In genomic region chr4:185213341-185213740, GRCh38 we compare ENCODE assay signal across 24 cellular contexts. TPM values are rescaled to one million over a fixed set of nuclear protein-coding genes. Genes with fewer than 3 reads are reported as not detected.
DNase-seq lines count a peak whose midpoint lies in the region; ATAC-seq, FAIRE-seq and TF ChIP-seq lines count a peak whose summit lies in the region.
"Had no signal": no experiment of that assay in that cellular context is flagged by ENCODE, and none has a peak within 500 bp of the region (broad histone marks: within the 10 kb centered on the region; RNA-seq: fewer than 3 reads in every experiment).

No MANE protein-coding gene starts in this region.

- H4K20me1 ChIP-seq in GM12878 (ENCODE audit: control insufficient read depth, insufficient read depth), result 0 out of 2 replicates have a peak, but pooled peaks cover 2% of the 10 kb centered on the region

- peaks cover 15% of the 10 kb centered on the region for H3K9me3 Mint-ChIP-seq in glutamatergic neuron (ENCODE audit: unreplicated experiment)
- H3K9me3 Mint-ChIP-seq: activated naive CD4-positive, alpha-beta T cell treated with anti-CD3 and anti-CD28 coated beads for 36 hours; CD4-positive, CD25-positive, alpha-beta regulatory T cell had no signal

- H2AFZ ChIP-seq in GM12878 (ENCODE audit: control insufficient read depth, low read depth, low read length) (no peak overlapping the region), trophoblast cell (ENCODE audit: insufficient read depth, low read length, poor library complexity) (no peak overlapping the region)

- POLR2A ChIA-PET in GM12878 (lab: Charles Lee), result interaction anchor here (0.7 to 2.4 kb wide), 11 partner anchors 13 to 212 kb away, joined by 3 to 17 read pairs (median 3); partner anchors contain the start of genes ANKRD37, LRP2BP and UFSP2

- H3K36me3 ChIP-seq in GM12878 (ENCODE audit: control insufficient read depth in 2 of 2, insufficient read depth in 2 of 2, low read length in 1 of 2), result peaks cover 0 to 13% of the 10 kb centered on the region in 2 experiments; a peak in 1 of 4 replicates
- no peaks in the 10 kb centered on the region for H3K36me3 ChIP-seq in trophoblast cell (ENCODE audit: control insufficient read depth in 1 of 2, insufficient read depth in 2 of 2, low read length in 2 of 2)
- H3K36me3 ChIP-seq: gastrocnemius medialis, sigmoid colon, tibial nerve had no signal

- no peak for TF ChIP-seq RAD21 in GM12878 (IDR thresholded peaks at IDR 0.05; ENCODE audit: insufficient read depth, low read depth, low read length)

- CTCF ChIA-PET in GM12878 (lab: Yijun Ruan, JAX), result interaction anchor here (1.1 to 2.4 kb wide), 6 partner anchors 9 to 183 kb away, joined by 5 to 14 read pairs (median 6); partner anchors contain the start of genes ANKRD37 and LRP2BP

- FAIRE-seq in GM12878 (lab: Jason Lieb, UNC), result no peak
- FAIRE-seq: endometrium, islet of Langerhans had no signal

- H3K4me1 Mint-ChIP-seq in glutamatergic neuron (ENCODE audit: low read depth, unreplicated experiment), result peaks cover 20% of the 10 kb centered on the region

- H2BK120ac ChIP-seq in trophoblast cell (ENCODE audit: insufficient read depth, low read length, poor library complexity), result no peak overlapping the region

- H2AK5ac ChIP-seq in trophoblast cell (ENCODE audit: low read length), result peak overlapping the region; percentile 48

- H4K91ac ChIP-seq in trophoblast cell (ENCODE audit: low read depth, low read length), result no peak overlapping the region

- no peak overlapping the region for H4K12ac ChIP-seq in trophoblast cell (ENCODE audit: low read depth, low read length)

- H3K14ac ChIP-seq in trophoblast cell (ENCODE audit: low read length), result no peak overlapping the region

- H3K4me2 ChIP-seq in GM12878 (ENCODE audit: control insufficient read depth, insufficient read depth), result peak overlapping the region; percentile 94
- H3K4me2 ChIP-seq in trophoblast cell (ENCODE audit: low read length), result no peak overlapping the region

- H3K4me1 ChIP-seq in GM12878 (ENCODE audit: control insufficient read depth, insufficient read depth, low read length) (peaks cover 15% of the 10 kb centered on the region; the same call in 1 of the 2 replicates), trophoblast cell (ENCODE audit: control insufficient read depth in 1 of 2, insufficient read depth in 2 of 2, low read length in 2 of 2) (peaks cover 3% of the 10 kb centered on the region in 2 experiments)

- no peak overlapping the region for H4K8ac ChIP-seq in trophoblast cell (ENCODE audit: low read depth, low read length)

- peak overlapping the region; percentile 89 for H3K4ac ChIP-seq in trophoblast cell (ENCODE audit: low read depth, low read length)

- H3K36me3 Mint-ChIP-seq in glutamatergic neuron (ENCODE audit: unreplicated experiment), result no peaks in the 10 kb centered on the region
- H3K36me3 Mint-ChIP-seq: CD4-positive, CD25-positive, alpha-beta regulatory T cell had no signal

- H3K27ac ChIP-seq in GM12878 (ENCODE audit: control insufficient read depth, insufficient read depth) (peak overlapping the region; percentile 84), trophoblast cell (ENCODE audit: low read depth, low read length) (no peak overlapping the region)
- H3K27ac ChIP-seq: gastrocnemius medialis, sigmoid colon, tibial nerve had no signal

- H2BK12ac ChIP-seq in trophoblast cell (ENCODE audit: low read length), result no peak overlapping the region

- H3K9me3 ChIP-seq in GM12878 (replicated peaks; ENCODE audit: control insufficient read depth, insufficient read depth, low read length) (no peaks in the 10 kb centered on the region), trophoblast cell (ENCODE audit: insufficient read depth, low read depth, low read length) (no peaks in the 10 kb centered on the region)
- H3K9me3 ChIP-seq: gastrocnemius medialis, sigmoid colon, tibial nerve had no signal

- no peak overlapping the region for H2BK5ac ChIP-seq in trophoblast cell (ENCODE audit: low read depth, low read length, poor library complexity)

- DNase-seq in GM12864 (ENCODE audit: low read depth) (no peak), GM12878 (ENCODE audit: low read depth, low spot score) (no peak), trophoblast cell (no peak), glutamatergic neuron (no peak), NCI-H1436 treated with DMSO at 0.1 percent for 48 hours (lab: John Stamatoyannopoulos, UW) (no peak), left colon (no peak)
- DNase-seq: activated CD4-positive, alpha-beta T cell treated with anti-CD3 and anti-CD28 coated beads, Interleukin-2, amount 50 U/mL, for 1 hour; activated naive CD4-positive, alpha-beta T cell treated with anti-CD3 and anti-CD28 coated beads for 36 hours; amniotic stem cell; CD4-positive, CD25-positive, alpha-beta regulatory T cell; gastrocnemius medialis; GOT3; NCI-H1694 treated with DMSO at 0.1 percent for 48 hours; NCI-H524 treated with DMSO at 0.1 percent for 48 hours; RPMI8226; sigmoid colon; stimulated activated CD4-positive, alpha-beta T cell treated with anti-CD3 and anti-CD28 coated beads, Interleukin-15, amount 100 ng/mL, for 24 hours; T-helper 2 cell had no signal

- peak; percentile 38; the same call in 1 of the 2 replicates for TF ChIP-seq POLR2A in GM12878 (IDR thresholded peaks at IDR 0.05; ENCODE audit: low read depth, low read length)

- H3K23ac ChIP-seq in trophoblast cell (ENCODE audit: low read length), result no peak overlapping the region

- peak overlapping the region; percentile 91 for H3K4me3 ChIP-seq in GM12864 (ENCODE audit: low read depth, low read length)
- peak overlapping the region; percentile 100 for H3K4me3 ChIP-seq in GM12878
- no peak overlapping the region for H3K4me3 ChIP-seq in trophoblast cell (ENCODE audit: low read depth, low read length)
- H3K4me3 ChIP-seq: gastrocnemius medialis, sigmoid colon, tibial nerve had no signal

- no peaks in the 10 kb centered on the region for H3K27me3 ChIP-seq in GM12878 (replicated peaks in 1 of 2; ENCODE audit: control insufficient read depth in 2 of 2, insufficient read depth in 2 of 2, low read length in 1 of 2)
- no peaks in the 10 kb centered on the region for H3K27me3 ChIP-seq in trophoblast cell (ENCODE audit: insufficient read depth, low read length)
- H3K27me3 ChIP-seq: gastrocnemius medialis, sigmoid colon, tibial nerve had no signal

- ATAC-seq in GM19395 (IDR thresholded peaks at IDR 0.05; ENCODE audit: unreplicated experiment) (peak; percentile 1), GM12878 (peak; percentile 1), HG02938 (IDR thresholded peaks at IDR 0.05; ENCODE audit: unreplicated experiment) (no peak), left colon (no peak)
- ATAC-seq: gastrocnemius medialis had no signal

- SMC1A ChIA-PET in GM12878 (lab: Charles Lee; ENCODE audit: uncharacterized antibody, unreplicated experiment), result interaction anchor here (0.6 to 7.2 kb wide), 18 partner anchors 9 to 419 kb away, joined by 3 to 119 read pairs (median 4); partner anchors contain the start of genes ANKRD37, CFAP97 and LRP2BP

- H3K4me3 Mint-ChIP-seq in glutamatergic neuron (ENCODE audit: unreplicated experiment), result no peak overlapping the region
- H3K4me3 Mint-ChIP-seq: activated naive CD4-positive, alpha-beta T cell treated with anti-CD3 and anti-CD28 coated beads for 36 hours had no signal

- TF ChIP-seq CTCF in GM12864 (IDR thresholded peaks at IDR 0.05; ENCODE audit: low read depth, low read length, missing control alignments), result no peak
- no peak for TF ChIP-seq CTCF in GM12878 (IDR thresholded peaks at IDR 0.05 in 2 of 3, conservative IDR thresholded peaks at IDR 0.05 in 1 of 3; ENCODE audit: control insufficient read depth in 2 of 3, extremely low read depth in 1 of 3, insufficient read depth in 1 of 3, low read depth in 3 of 3, low read length in 3 of 3)
- no peak for TF ChIP-seq CTCF in glutamatergic neuron (IDR thresholded peaks at IDR 0.05; ENCODE audit: partially characterized antibody, unreplicated experiment)

- BruUV-seq in GM12878 (replicated peaks; lab: Mats Ljungman, UMichigan), result TSS peak; percentile 88

- H3K27me3 Mint-ChIP-seq in glutamatergic neuron (ENCODE audit: unreplicated experiment), result peaks cover 5% of the 10 kb centered on the region
- H3K27me3 Mint-ChIP-seq: progenitor cell of endocrine pancreas had no signal

- WGBS in GM12878 (ENCODE audit: insufficient coverage, insufficient replicate concordance, low lambda C conversion rate, missing lambda C conversion rate), result 47% methylated on average over 4 of the region's 4 CpGs
- WGBS in trophoblast cell (ENCODE audit: extremely low coverage, insufficient coverage, insufficient read length), result no CpG with 5 or more reads among the region's 4 CpGs

- in situ Hi-C loops in GM12878 (cut with MboI), result no loop called here

- H3K79me1 ChIP-seq in trophoblast cell (ENCODE audit: low read length), result peaks cover 6% of the 10 kb centered on the region

- intact Hi-C loops in GM12878 (cut with micrococcal nuclease; ENCODE audit: unreplicated experiment), result loop anchor here (2.0 to 5.0 kb wide), 2 partner anchors 91 to 184 kb away; partner anchors contain the start of genes ANKRD37 and LRP2BP
- intact Hi-C loops in left colon (cut with DNase I, micrococcal nuclease), result no loop called here

- H3K27ac Mint-ChIP-seq in glutamatergic neuron (ENCODE audit: unreplicated experiment), result no peak overlapping the region
- H3K27ac Mint-ChIP-seq: activated naive CD4-positive, alpha-beta T cell treated with anti-CD3 and anti-CD28 coated beads for 36 hours; progenitor cell of endocrine pancreas had no signal

- RAD21 ChIA-PET in GM12878 (lab: Charles Lee; ENCODE audit: unreplicated experiment), result interaction anchor here (0.6 to 2.4 kb wide), 16 partner anchors 9 to 309 kb away, joined by 3 to 28 read pairs (median 4); partner anchors contain the start of genes ANKRD37, CFAP97 and LRP2BP

- no peak for TF ChIP-seq EP300 in GM12878 (IDR thresholded peaks at IDR 0.05; ENCODE audit: borderline replicate concordance in 1 of 2, control insufficient read depth in 1 of 2, low read depth in 2 of 2, low read length in 2 of 2)

- no peak overlapping the region for H3K18ac ChIP-seq in trophoblast cell (ENCODE audit: low read length)

- H3K79me2 ChIP-seq in GM12878 (ENCODE audit: control insufficient read depth, insufficient read depth, low read length), result peaks cover 94% of the 10 kb centered on the region
- H3K79me2 ChIP-seq in trophoblast cell (ENCODE audit: control insufficient read depth, insufficient read depth, low read length, poor library complexity), result peaks cover 10% of the 10 kb centered on the region

- peak overlapping the region; percentile 69 for H3K9ac ChIP-seq in GM12878 (ENCODE audit: control insufficient read depth, insufficient read depth, low read length)
- H3K9ac ChIP-seq in trophoblast cell (ENCODE audit: low read length), result no peak overlapping the region

RNA-seq across cellular contexts. Expression of gene SNX25, which starts 3.9 kb away (rescaled TPM):
- 343 and 366 TPM in 2 replicates for total RNA-seq in GM12878 (2013; cell fraction: nucleolus; rRNA removed)
- total RNA-seq in GM12878 (2014; rRNA removed) (82.0 and 107 TPM in 2 replicates), GM12878 (2014; rRNA removed; fragmentation: Illumina TruSeq; extraction: Trizol) (115 and 117 TPM in 2 replicates), GM12878 (2021) (106 and 108 TPM in 2 replicates), glutamatergic neuron (ENCODE audit: unreplicated experiment) (27.5 TPM), left colon (10 to 100 TPM; 10.6 to 24.2 TPM)
- 44.9 TPM for polyA plus RNA-seq in GM12878 (2011; ENCODE audit: low read depth)
- polyA plus RNA-seq in GM12878 (2011; rRNA removed) (66.6 and 90.3 TPM in 2 replicates), GM12878 (2014; fragmentation: Illumina TruSeq; extraction: Trizol) (93.0 and 116 TPM in 2 replicates), GM12878 (2014; fragmentation: Nextera tagmentation; extraction: Ambion mirVana) (10 to 100 TPM; 19.6 to 27.8 TPM), GM12878 (2014; rRNA removed) (49.6 and 59.1 TPM in 2 replicates), GM12878 (2016; fragmentation: Nextera tagmentation; extraction: Ambion mirVana) (10 to 100 TPM; 11.2 to 47.1 TPM)
- polyA plus RNA-seq in GM12878 (2011; cell fraction: cytosol; rRNA removed), result 18.1 and 37.0 TPM in 2 replicates
- polyA plus RNA-seq in GM12878 (2011; cell fraction: nucleus; rRNA removed), result 40.4 and 44.0 TPM in 2 replicates
- polyA plus RNA-seq in GM12878 (2012), result 51.4 and 77.3 TPM in 2 replicates
- polyA minus RNA-seq in GM12878 (2011; rRNA and poly(A)+ RNA removed), result 160 and 175 TPM in 2 replicates
- polyA minus RNA-seq in GM12878 (2011; cell fraction: cytosol; rRNA and poly(A)+ RNA removed), result 28.2 and 46.0 TPM in 2 replicates
- polyA minus RNA-seq in GM12878 (2011; cell fraction: nucleus; rRNA and poly(A)+ RNA removed), result 51.0 and 58.2 TPM in 2 replicates
- polyA plus RNA-seq in trophoblast cell (2013), result 11.4 TPM in 2 replicates

RNA-seq across cellular contexts. Expression of gene CFAP97, which starts 9.5 kb away (rescaled TPM):
- total RNA-seq in GM12878 (2013; cell fraction: nucleolus; rRNA removed), result 52.2 and 55.3 TPM in 2 replicates
- 27.2 and 34.2 TPM in 2 replicates for total RNA-seq in GM12878 (2014; rRNA removed)
- 62.7 TPM in 2 replicates for total RNA-seq in GM12878 (2014; rRNA removed; fragmentation: Illumina TruSeq; extraction: Trizol)
- total RNA-seq in GM12878 (2021), result 49.1 and 50.4 TPM in 2 replicates
- polyA plus RNA-seq in GM12878 (2011; ENCODE audit: low read depth), result 8.9 TPM
- polyA plus RNA-seq in GM12878 (2011; rRNA removed), result 29.9 and 43.1 TPM in 2 replicates
- 9.4 and 13.9 TPM in 2 replicates for polyA plus RNA-seq in GM12878 (2011; cell fraction: cytosol; rRNA removed)
- polyA plus RNA-seq in GM12878 (2011; cell fraction: nucleus; rRNA removed), result 9.1 and 9.2 TPM in 2 replicates
- polyA plus RNA-seq in GM12878 (2012), result 16.0 and 20.5 TPM in 2 replicates
- 48.9 and 64.2 TPM in 2 replicates for polyA plus RNA-seq in GM12878 (2014; fragmentation: Illumina TruSeq; extraction: Trizol)
- 10 to 100 TPM; 27.2 to 47.5 TPM for polyA plus RNA-seq in GM12878 (2014; fragmentation: Nextera tagmentation; extraction: Ambion mirVana)
- 21.7 and 26.4 TPM in 2 replicates for polyA plus RNA-seq in GM12878 (2014; rRNA removed)
- polyA plus RNA-seq in GM12878 (2016; fragmentation: Nextera tagmentation; extraction: Ambion mirVana), result 10 to 100 TPM; 48.5 to 50.8 TPM
- 17.4 and 44.0 TPM in 2 replicates for polyA minus RNA-seq in GM12878 (2011; rRNA and poly(A)+ RNA removed)
- polyA minus RNA-seq in GM12878 (2011; cell fraction: cytosol; rRNA and poly(A)+ RNA removed), result 9.2 and 10.6 TPM in 2 replicates
- 9.1 and 13.4 TPM in 2 replicates for polyA minus RNA-seq in GM12878 (2011; cell fraction: nucleus; rRNA and poly(A)+ RNA removed)
- 16.6 and 17.3 TPM in 2 replicates for polyA plus RNA-seq in trophoblast cell (2013)
- total RNA-seq in glutamatergic neuron (ENCODE audit: unreplicated experiment), result 28.4 TPM
- 10 to 100 TPM; 13.9 to 14.0 TPM for total RNA-seq in left colon

Comparison
In these comparisons a context has a peak if more than half of its experiments do, and no peak if none do; other contexts are left out.
1. ATAC-seq: peak in GM19395 (single experiment) and GM12878 (single experiment); none in HG02938 (single experiment) and left colon (single experiment).